8 cellular contexts compared by ENCODE assay signal in the genomic region with DNA sequence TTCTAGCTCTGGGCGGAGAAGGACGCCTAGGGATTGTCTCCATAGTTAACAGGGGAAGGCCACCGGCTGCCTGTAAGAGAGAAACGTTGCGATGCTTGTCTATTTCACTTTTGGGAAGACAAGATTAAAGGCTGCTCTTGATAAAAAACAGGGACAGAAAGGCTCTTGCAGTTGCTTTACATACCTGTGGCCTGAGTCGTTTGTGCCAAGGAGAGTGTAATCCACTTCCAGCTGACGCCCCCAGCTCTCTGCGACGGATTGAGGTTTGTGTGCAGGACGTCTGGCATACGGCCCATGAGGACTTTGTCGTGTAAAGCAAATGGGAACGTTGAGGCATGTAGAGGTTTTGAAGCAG. TPM values are rescaled to one million over a fixed set of nuclear protein-coding genes. Genes with fewer than 3 reads are reported as not detected.
A peak's percentile ranks its signal among the peaks of the same experiment; 100 is the strongest.
DNase-seq lines count a peak whose midpoint lies in the region; ATAC-seq, FAIRE-seq and TF ChIP-seq lines count a peak whose summit lies in the region.

No MANE protein-coding gene starts in this region.

- H3K27ac ChIP-seq in DOHH2 (ENCODE audit: low read depth, low read length) (peak overlapping the region; percentile 8; the same call in 1 of the 2 replicates), duodenal mucosa (ENCODE audit: low read depth, low read length) (peak overlapping the region; percentile 98)

- intact Hi-C loops in mucosa of descending colon (cut with DNase I, micrococcal nuclease) = no loop called here

- peak overlapping the region; percentile 88 for H3K4me3 ChIP-seq in DOHH2 (ENCODE audit: low read length)
- H3K4me3 ChIP-seq in duodenal mucosa (ENCODE audit: low read depth in 1 of 2, low read length in 2 of 2) = peak overlapping the region; percentile 82 to 88
- H3K4me3 ChIP-seq in mucosa of descending colon = peak overlapping the region; percentile 83

- H4K20me1 ChIP-seq in DOHH2 (ENCODE audit: control insufficient read depth, insufficient read depth, low read depth, low read length) = no peaks in the 10 kb centered on the region

- H3F3A ChIP-seq in DOHH2 (ENCODE audit: control insufficient read depth, insufficient read depth) = peaks cover 33% of the 10 kb centered on the region

- no peak for FAIRE-seq in RCC 7860 (lab: Jason Lieb, UNC)

- peak overlapping the region; percentile 61 to 87 for H3K9ac ChIP-seq in duodenal mucosa (ENCODE audit: low read depth in 1 of 2, low read length in 2 of 2)

- DNase-seq in RCC 7860 (ENCODE audit: low spot score) (peak; percentile 53), mucosa of descending colon (peak in 2 of 3 donors; percentile 49 to 59), NCI-H748 treated with DMSO at 0.1 percent for 48 hours (lab: John Stamatoyannopoulos, UW) (no peak), SK-N-DZ (ENCODE audit: low spot score) (no peak)

- no peaks in the 10 kb centered on the region for H3K9me2 ChIP-seq in DOHH2 (replicated peaks; ENCODE audit: control insufficient read depth, low read length)

- H3K9me3 ChIP-seq in DOHH2 (ENCODE audit: control insufficient read depth, insufficient read depth, low read length) = no peaks in the 10 kb centered on the region
- H3K9me3 ChIP-seq in duodenal mucosa (ENCODE audit: control insufficient read depth in 1 of 2, low read length in 2 of 2) = no peaks in the 10 kb centered on the region
- H3K9me3 ChIP-seq in mucosa of descending colon = no peaks in the 10 kb centered on the region

- H3K79me2 ChIP-seq in DOHH2 (ENCODE audit: control insufficient read depth, low read length) = peaks cover 14% of the 10 kb centered on the region

- peak overlapping the region; percentile 89 for H3K4me2 ChIP-seq in DOHH2 (ENCODE audit: low read length)

- H3K36me3 ChIP-seq in DOHH2 (ENCODE audit: control insufficient read depth, low read length) = peaks cover 16% of the 10 kb centered on the region
- H3K36me3 ChIP-seq in duodenal mucosa (ENCODE audit: control insufficient read depth in 1 of 2, insufficient read depth in 2 of 2, low read length in 2 of 2) = peaks cover 0 to 13% of the 10 kb centered on the region in 2 donors
- no peaks in the 10 kb centered on the region for H3K36me3 ChIP-seq in mucosa of descending colon (ENCODE audit: low read depth)

- no peak for ATAC-seq in mucosa of descending colon
- ATAC-seq in GM18907 (IDR thresholded peaks at IDR 0.05; ENCODE audit: unreplicated experiment) = no peak
- no peak for ATAC-seq in GM21737 (IDR thresholded peaks at IDR 0.05; ENCODE audit: unreplicated experiment)

- no peak for TF ChIP-seq CTCF in DOHH2 (IDR thresholded peaks at IDR 0.05; ENCODE audit: low read depth, low read length, poor library complexity, severe bottlenecking)
- TF ChIP-seq CTCF in mucosa of descending colon (IDR thresholded peaks at IDR 0.05) = no peak

- H3K27me3 ChIP-seq in DOHH2 (ENCODE audit: control insufficient read depth, low read length) = no peaks in the 10 kb centered on the region
- H3K27me3 ChIP-seq in duodenal mucosa (ENCODE audit: control insufficient read depth in 1 of 2, insufficient read depth in 2 of 2, low read length in 2 of 2) = no peaks in the 10 kb centered on the region

- peaks cover 68% of the 10 kb centered on the region for H3K4me1 ChIP-seq in DOHH2 (ENCODE audit: control insufficient read depth, low read length)
- H3K4me1 ChIP-seq in duodenal mucosa (ENCODE audit: control insufficient read depth in 1 of 2, insufficient read depth in 2 of 2, low read length in 2 of 2) = peaks cover 30 to 38% of the 10 kb centered on the region in 2 donors
- peaks cover 18% of the 10 kb centered on the region for H3K4me1 ChIP-seq in mucosa of descending colon (ENCODE audit: low read depth)

RNA-seq across cellular contexts. Expression of gene MAP3K8, which starts 1.1 kb away (rescaled TPM):
- 10 to 100 TPM; 12.3 to 20.3 (median 18.1) TPM for total RNA-seq in mucosa of descending colon
- polyA plus RNA-seq in SK-N-DZ (2014; cell fraction: cytosol; rRNA removed) = 0.14 and 0.39 TPM in 2 replicates
- polyA plus RNA-seq in SK-N-DZ (2014; cell fraction: nucleus; rRNA removed) = 0.35 and 1.2 TPM in 2 replicates

Comparison
In these comparisons a context has a peak if more than half of its experiments do, and no peak if none do; other contexts are left out.
1. DNase-seq: peak in RCC 7860 (single experiment) and mucosa of descending colon (2 of 3); none in NCI-H748 treated with DMSO at 0.1 percent for 48 hours (single experiment) and SK-N-DZ (single experiment).
2. Peak in every context shown above with its lines, with median percentiles within 50 percentile points of each other: H3K4me3 ChIP-seq.